In genomic region chr22:20267441-20268288, GRCh38 we compare ENCODE assay signal across 8 cellular contexts. TPM values are rescaled to one million over a fixed set of nuclear protein-coding genes. Genes with fewer than 3 reads are reported as not detected.
DNase-seq lines count a peak whose midpoint lies in the region; ATAC-seq and TF ChIP-seq lines count a peak whose summit lies in the region.

No MANE protein-coding gene starts in this region.

- TF ChIP-seq CTCF in left lung (IDR thresholded peaks at IDR 0.05): no peak
- no peak for TF ChIP-seq CTCF in tibial artery (IDR thresholded peaks at IDR 0.05)

- H3K36me3 Mint-ChIP-seq in activated CD4-positive, alpha-beta T cell treated with anti-CD3 and anti-CD28 coated beads, Interleukin-2, amount 10 ng/mL, durations not matched to agents 24 days and 14 days (ENCODE audit: low read depth): no peaks in the 10 kb centered on the region
- H3K36me3 Mint-ChIP-seq in activated naive CD8-positive, alpha-beta T cell treated with anti-CD3 and anti-CD28 coated beads for 36 hours: no peaks in the 10 kb centered on the region

- peaks cover 3% of the 10 kb centered on the region for H3K27me3 Mint-ChIP-seq in activated CD4-positive, alpha-beta T cell treated with anti-CD3 and anti-CD28 coated beads, Interleukin-2, amount 10 ng/mL, durations not matched to agents 24 days and 14 days
- H3K27me3 Mint-ChIP-seq in activated naive CD8-positive, alpha-beta T cell treated with anti-CD3 and anti-CD28 coated beads for 36 hours: no peaks in the 10 kb centered on the region

- peaks cover 0 to 13% of the 10 kb centered on the region in 2 donors for H3K4me1 ChIP-seq in left lung
- H3K4me1 ChIP-seq in tibial artery: peaks cover 0 to 17% (median 12%) of the 10 kb centered on the region in 4 donors

- peak; percentile 71 for DNase-seq in activated CD4-positive, alpha-beta T cell treated with anti-CD3 and anti-CD28 coated beads, Interleukin-2, amount 10 ng/mL, durations not matched to agents 24 days and 14 days
- no peak for DNase-seq in activated CD4-positive, alpha-beta T cell treated with anti-CD3 and anti-CD28 coated beads, Interleukin-2, amount 50 U/mL, for 1 hour
- no peak for DNase-seq in activated naive CD8-positive, alpha-beta T cell treated with anti-CD3 and anti-CD28 coated beads for 36 hours
- DNase-seq in left lung (no peak), tibial artery (no peak), UCSD-AML1 (lab: John Stamatoyannopoulos, UW; ENCODE audit: unreplicated experiment) (no peak), KG1 (lab: John Stamatoyannopoulos, UW) (no peak)
- no peak for DNase-seq in activated effector memory CD4-positive, alpha-beta T cell treated with Interleukin-2 at 50 U/mL for 16 hours

- intact Hi-C loops in activated CD4-positive, alpha-beta T cell treated with anti-CD3 and anti-CD28 coated beads, Interleukin-2, amount 10 ng/mL, durations not matched to agents 24 days and 14 days (cut with micrococcal nuclease): loop anchor here (5.0 kb wide), 1 partner anchor 110 kb away; no protein-coding TSS in a partner anchor
- intact Hi-C loops in left lung (cut with DNase I): loop anchor here in 1 of 2 donors (5.0 kb wide), 1 partner anchor 110 kb away; no protein-coding TSS in a partner anchor
- intact Hi-C loops in tibial artery (cut with DNase I; ENCODE audit: low total_unique reads): loop anchor here (1.0 kb wide), 1 partner anchor 110 kb away; no protein-coding TSS in a partner anchor

- no peaks in the 10 kb centered on the region for H3K9me3 Mint-ChIP-seq in activated CD4-positive, alpha-beta T cell treated with anti-CD3 and anti-CD28 coated beads, Interleukin-2, amount 10 ng/mL, durations not matched to agents 24 days and 14 days
- H3K9me3 Mint-ChIP-seq in activated naive CD8-positive, alpha-beta T cell treated with anti-CD3 and anti-CD28 coated beads for 36 hours: no peaks in the 10 kb centered on the region

- H3K4me3 ChIP-seq in left lung (peak overlapping the region; percentile 41 to 48), tibial artery (peak overlapping the region; percentile 39 to 50)

- H3K4me3 Mint-ChIP-seq in activated CD4-positive, alpha-beta T cell treated with anti-CD3 and anti-CD28 coated beads, Interleukin-2, amount 10 ng/mL, durations not matched to agents 24 days and 14 days: peak overlapping the region; percentile 42
- peak overlapping the region; percentile 34 for H3K4me3 Mint-ChIP-seq in activated naive CD8-positive, alpha-beta T cell treated with anti-CD3 and anti-CD28 coated beads for 36 hours

- H3K27ac ChIP-seq in left lung (no peak overlapping the region), tibial artery (no peak overlapping the region)

- peak; percentile 30 for ATAC-seq in left lung

- H3K9me3 ChIP-seq in left lung (no peaks in the 10 kb centered on the region), tibial artery (no peaks in the 10 kb centered on the region)

- H3K27ac Mint-ChIP-seq in activated CD4-positive, alpha-beta T cell treated with anti-CD3 and anti-CD28 coated beads, Interleukin-2, amount 10 ng/mL, durations not matched to agents 24 days and 14 days: no peak overlapping the region
- H3K27ac Mint-ChIP-seq in activated naive CD8-positive, alpha-beta T cell treated with anti-CD3 and anti-CD28 coated beads for 36 hours: no peak overlapping the region

- H3K27me3 ChIP-seq in left lung: peaks cover 0 to 12% of the 10 kb centered on the region in 2 donors
- H3K27me3 ChIP-seq in tibial artery: peaks cover 0 to 13% of the 10 kb centered on the region in 2 donors

- peaks cover 2% of the 10 kb centered on the region for H3K4me1 Mint-ChIP-seq in activated CD4-positive, alpha-beta T cell treated with anti-CD3 and anti-CD28 coated beads, Interleukin-2, amount 10 ng/mL, durations not matched to agents 24 days and 14 days
- peaks cover 5% of the 10 kb centered on the region for H3K4me1 Mint-ChIP-seq in activated naive CD8-positive, alpha-beta T cell treated with anti-CD3 and anti-CD28 coated beads for 36 hours

- H3K36me3 ChIP-seq in left lung (no peaks in the 10 kb centered on the region), tibial artery (no peaks in the 10 kb centered on the region)

RNA-seq across cellular contexts. Expression of gene RTN4R, which starts 0.5 kb away (rescaled TPM):
- total RNA-seq in activated CD4-positive, alpha-beta T cell treated with anti-CD3 and anti-CD28 coated beads, Interleukin-2, amount 10 ng/mL, durations not matched to agents 24 days and 14 days: 1.6 and 1.7 TPM in 2 replicates
- 1 to 10 TPM; 3.2 to 3.5 TPM for total RNA-seq in activated naive CD8-positive, alpha-beta T cell treated with anti-CD3 and anti-CD28 coated beads for 36 hours
- 10 to 100 TPM in 1 of 2 donors, 1 to 10 TPM in 1; 8.9 to 10.9 TPM for total RNA-seq in left lung

RNA-seq across cellular contexts. Expression of gene DGCR6L, which starts 52.2 kb away (rescaled TPM):
- 37.2 TPM in 2 replicates for total RNA-seq in activated CD4-positive, alpha-beta T cell treated with anti-CD3 and anti-CD28 coated beads, Interleukin-2, amount 10 ng/mL, durations not matched to agents 24 days and 14 days
- total RNA-seq in activated naive CD8-positive, alpha-beta T cell treated with anti-CD3 and anti-CD28 coated beads for 36 hours: 10 to 100 TPM; 35.1 to 38.2 TPM
- 10 to 100 TPM; 35.5 to 46.7 TPM for total RNA-seq in left lung
